Comparison of ENCODE assay signal across 12 cellular contexts in genomic region chr21:37551406-37552355, GRCh38.
A peak's percentile ranks its signal among the peaks of the same experiment; 100 is the strongest.
DNase-seq lines count a peak whose midpoint lies in the region; ATAC-seq and TF ChIP-seq lines count a peak whose summit lies in the region.
"Had no signal": no experiment of that assay in that cellular context is flagged by ENCODE, and none has a peak within 500 bp of the region (broad histone marks: within the 10 kb centered on the region; RNA-seq: fewer than 3 reads in every experiment).

No MANE protein-coding gene starts in this region.

- H2AK5ac ChIP-seq in trophoblast cell (ENCODE audit: low read length) = no peak overlapping the region

- peaks cover 4 to 5% of the 10 kb centered on the region in 2 experiments for H3K4me1 ChIP-seq in trophoblast cell (ENCODE audit: control insufficient read depth in 1 of 2, insufficient read depth in 2 of 2, low read length in 2 of 2)
- H3K4me1 ChIP-seq in CD8-positive, alpha-beta T cell (ENCODE audit: insufficient read depth, low read length) = peaks cover 7% of the 10 kb centered on the region

- no peak overlapping the region for H2BK5ac ChIP-seq in trophoblast cell (ENCODE audit: low read depth, low read length, poor library complexity)

- H3K4me3 ChIP-seq in trophoblast cell (ENCODE audit: low read depth, low read length) = peak overlapping the region; percentile 6
- H3K4me3 ChIP-seq in CD8-positive, alpha-beta T cell (ENCODE audit: low read depth, low read length) = no peak overlapping the region
- H3K4me3 ChIP-seq: thoracic aorta had no signal

- POLR2A ChIA-PET in CD8-positive, alpha-beta T cell (lab: Charles Lee) = no interaction called here

- CTCF ChIA-PET in CD8-positive, alpha-beta T cell (lab: Charles Lee) = no interaction called here

- H3K18ac ChIP-seq in trophoblast cell (ENCODE audit: low read length) = no peak overlapping the region

- no peaks in the 10 kb centered on the region for H3K27me3 ChIP-seq in trophoblast cell (ENCODE audit: insufficient read depth, low read length)
- H3K27me3 ChIP-seq in CD8-positive, alpha-beta T cell (ENCODE audit: insufficient read depth, low read length) = no peaks in the 10 kb centered on the region

- no peak overlapping the region for H3K23ac ChIP-seq in trophoblast cell (ENCODE audit: low read length)

- WGBS in trophoblast cell (ENCODE audit: extremely low coverage, insufficient coverage, insufficient read length) = no CpG with 5 or more reads among the region's 22 CpGs

- DNase-seq in G401 (ENCODE audit: low spot score) = peak; percentile 63
- DNase-seq in NCI-H510A (lab: John Stamatoyannopoulos, UW) = peak; percentile 24
- peak; percentile 10 for DNase-seq in fibroblast of the conjunctiva (ENCODE audit: low read depth)
- DNase-seq in trophoblast cell = no peak
- no peak for DNase-seq in activated gamma-delta T cell treated with Interleukin-2 at 50 U/mL for 16 hours
- no peak for DNase-seq in AG08395 (ENCODE audit: low spot score)
- no peak for DNase-seq in amniotic stem cell (lab: John Stamatoyannopoulos, UW)
- no peak for DNase-seq in CD8-positive, alpha-beta T cell
- DNase-seq: activated T-cell treated with anti-CD3 and anti-CD28 coated beads for 4 hours; DND-41; stimulated activated CD4-positive, alpha-beta T cell treated with anti-CD3 and anti-CD28 coated beads, Interleukin-15, amount 100 ng/mL, for 24 hours had no signal

- H2BK12ac ChIP-seq in trophoblast cell (ENCODE audit: low read length) = no peak overlapping the region

- H3K27ac ChIP-seq in trophoblast cell (ENCODE audit: low read depth, low read length) = no peak overlapping the region
- no peak overlapping the region for H3K27ac ChIP-seq in CD8-positive, alpha-beta T cell (ENCODE audit: low read depth, low read length)
- H3K27ac ChIP-seq: thoracic aorta had no signal

- H4K12ac ChIP-seq in trophoblast cell (ENCODE audit: low read depth, low read length) = no peak overlapping the region

- H3K27me3 Mint-ChIP-seq in CD8-positive, alpha-beta T cell (ENCODE audit: low read depth) = peaks cover 31% of the 10 kb centered on the region

- no peaks in the 10 kb centered on the region for H3K36me3 Mint-ChIP-seq in CD8-positive, alpha-beta T cell

- H3K4me3 Mint-ChIP-seq in CD8-positive, alpha-beta T cell = no peak overlapping the region

- no peak overlapping the region for H3K14ac ChIP-seq in trophoblast cell (ENCODE audit: low read length)

- intact Hi-C loops in CD8-positive, alpha-beta T cell (cut with DNase I, micrococcal nuclease) = no loop called here

- H3K36me3 ChIP-seq in trophoblast cell (ENCODE audit: control insufficient read depth in 1 of 2, insufficient read depth in 2 of 2, low read length in 2 of 2) = no peaks in the 10 kb centered on the region
- no peaks in the 10 kb centered on the region for H3K36me3 ChIP-seq in CD8-positive, alpha-beta T cell (ENCODE audit: insufficient read depth, low read length)
- H3K36me3 ChIP-seq: thoracic aorta had no signal

- peaks cover 1% of the 10 kb centered on the region for H3K9me3 ChIP-seq in trophoblast cell (ENCODE audit: insufficient read depth, low read depth, low read length)
- H3K9me3 ChIP-seq in CD8-positive, alpha-beta T cell (ENCODE audit: low read length) = no peaks in the 10 kb centered on the region
- H3K9me3 ChIP-seq: thoracic aorta had no signal

- H2AFZ ChIP-seq in trophoblast cell (ENCODE audit: insufficient read depth, low read length, poor library complexity) = no peak overlapping the region

- no peak for TF ChIP-seq CTCF in CD8-positive, alpha-beta T cell (IDR thresholded peaks at IDR 0.05)

- peaks cover 11% of the 10 kb centered on the region for H3K4me1 Mint-ChIP-seq in CD8-positive, alpha-beta T cell (ENCODE audit: low read depth)

- H3K79me2 ChIP-seq in trophoblast cell (ENCODE audit: control insufficient read depth, insufficient read depth, low read length, poor library complexity) = no peaks in the 10 kb centered on the region

- no peak overlapping the region for H4K8ac ChIP-seq in trophoblast cell (ENCODE audit: low read depth, low read length)

- in situ Hi-C loops in G401 (cut with HindIII; ENCODE audit: low sequenced_read_pairs) = no loop called here

- no peak overlapping the region for H2BK120ac ChIP-seq in trophoblast cell (ENCODE audit: insufficient read depth, low read length, poor library complexity)

- no peak overlapping the region for H4K91ac ChIP-seq in trophoblast cell (ENCODE audit: low read depth, low read length)

- H3K9ac ChIP-seq in trophoblast cell (ENCODE audit: low read length) = peak overlapping the region; percentile 34

- no peak overlapping the region for H3K27ac Mint-ChIP-seq in CD8-positive, alpha-beta T cell

- no peaks in the 10 kb centered on the region for H3K9me3 Mint-ChIP-seq in CD8-positive, alpha-beta T cell

- no peaks in the 10 kb centered on the region for H3K79me1 ChIP-seq in trophoblast cell (ENCODE audit: low read length)

- ATAC-seq in CD8-positive, alpha-beta T cell = no peak

- no peak overlapping the region for H3K4ac ChIP-seq in trophoblast cell (ENCODE audit: low read depth, low read length)

- H3K4me2 ChIP-seq in trophoblast cell (ENCODE audit: low read length) = no peak overlapping the region

Comparison
In these comparisons a context has a peak if more than half of its experiments do, and no peak if none do; other contexts are left out.
1. DNase-seq: peak in G401 (single experiment), NCI-H510A (single experiment) and fibroblast of the conjunctiva (single experiment); none in trophoblast cell (0 of 2), activated gamma-delta T cell treated with Interleukin-2 at 50 U/mL for 16 hours (single experiment), AG08395 (single experiment), amniotic stem cell (single experiment) and CD8-positive, alpha-beta T cell (0 of 7).